Comparison of ENCODE assay signal across 8 cellular contexts in genomic region chr7:141701489-141702046, GRCh38. TPM values are rescaled to one million over a fixed set of nuclear protein-coding genes. Genes with fewer than 3 reads are reported as not detected.
DNase-seq lines count a peak whose midpoint lies in the region; ATAC-seq, FAIRE-seq and TF ChIP-seq lines count a peak whose summit lies in the region.

No MANE protein-coding gene starts in this region.

- DNase-seq in DND-41 = peak; percentile 82
- DNase-seq in HT-29 (ENCODE audit: low spot score) = peak; percentile 34
- DNase-seq in T-helper 9 cell = peak; percentile 69
- peak; percentile 13 to 71 (median 44) for DNase-seq in K562 (ENCODE audit: extremely low read depth in 1 of 4, low spot score in 3 of 4)
- DNase-seq in immature natural killer cell = peak; percentile 86 to 88 (median 88)
- peak; percentile 78 for DNase-seq in stimulated activated CD4-positive, alpha-beta T cell treated with anti-CD3 and anti-CD28 coated beads, Interleukin-15, amount 100 ng/mL, for 24 hours
- no peak for DNase-seq in NCI-H1694 (lab: John Stamatoyannopoulos, UW)

- intact Hi-C loops in K562 (cut with micrococcal nuclease) = no loop called here

- peak overlapping the region; percentile 42 for H3K27ac ChIP-seq in DND-41 (ENCODE audit: low read length)
- H3K27ac ChIP-seq in K562 (ENCODE audit: extremely low read depth, low read depth, low read length) = no peak overlapping the region

- H3K27me3 Mint-ChIP-seq in immature natural killer cell (ENCODE audit: low read depth in 3 of 3) = peaks cover 10 to 19% (median 11%) of the 10 kb centered on the region in 3 donors

- H3K9me3 ChIP-seq in DND-41 (ENCODE audit: insufficient read depth, low read length, severe bottlenecking) = no peaks in the 10 kb centered on the region
- H3K9me3 ChIP-seq in K562 (replicated peaks; ENCODE audit: control insufficient read depth, insufficient read depth, low read depth, low read length) = no peaks in the 10 kb centered on the region

- TF ChIP-seq POLR2A in K562 (conservative IDR thresholded peaks at IDR 0.05) = no peak

- in situ Hi-C loops in K562 (cut with MboI) = no loop called here

- H4K20me1 ChIP-seq in DND-41 (ENCODE audit: insufficient read depth, low read length) (peaks cover 24% of the 10 kb centered on the region), K562 (replicated peaks; ENCODE audit: control insufficient read depth, insufficient read depth, low read length) (no peaks in the 10 kb centered on the region; the same call in 1 of the 2 replicates)

- peak overlapping the region; percentile 80 to 92 (median 91) for H3K4me3 Mint-ChIP-seq in immature natural killer cell

- H2AFZ ChIP-seq in DND-41 (ENCODE audit: low read depth, low read length) = peak overlapping the region; percentile 65
- H2AFZ ChIP-seq in K562 (ENCODE audit: low read depth, low read length) = no peak overlapping the region; the same call in 1 of the 2 replicates

- under 1% methylated on average over 25 of the region's 59 CpGs for WGBS in K562 (ENCODE audit: insufficient coverage, low coverage, missing lambda C conversion rate)

- FAIRE-seq in K562 (lab: Jason Lieb, UNC) = no peak

- no TSS peak for BruUV-seq in K562 (replicated peaks; lab: Mats Ljungman, UMichigan)

- H3K27ac Mint-ChIP-seq in immature natural killer cell = peak overlapping the region; percentile 48 to 94 (median 92)

- H3K4me1 Mint-ChIP-seq in immature natural killer cell = peaks cover 44 to 52% of the 10 kb centered on the region in 2 donors

- H3K27me3 ChIP-seq in DND-41 (ENCODE audit: insufficient read depth, low read length, poor library complexity) (peaks cover 8% of the 10 kb centered on the region), K562 (ENCODE audit: control insufficient read depth in 2 of 2, insufficient read depth in 2 of 2, low read length in 2 of 2) (peaks cover 44 to 63% of the 10 kb centered on the region in 2 experiments)

- TF ChIP-seq RAD21 in K562 (CRISPR knock-in tag; conservative IDR thresholded peaks at IDR 0.05 in 1 of 2, IDR thresholded peaks at IDR 0.05 in 1 of 2) = no peak

- CTCF ChIA-PET in K562 (lab: Yijun Ruan, JAX; ENCODE audit: low intra/inter-chr PET ratio) = no interaction called here

- H3K9me3 Mint-ChIP-seq in immature natural killer cell = no peaks in the 10 kb centered on the region

- TF ChIP-seq CTCF in DND-41 (IDR thresholded peaks at IDR 0.05; ENCODE audit: borderline replicate concordance, extremely low read depth, low read length, poor library complexity, severe bottlenecking) = no peak
- TF ChIP-seq CTCF in K562 (IDR thresholded peaks at IDR 0.05 in 2 of 3, conservative IDR thresholded peaks at IDR 0.05 in 1 of 3; ENCODE audit: insufficient read depth in 2 of 3, low read depth in 1 of 3, low read length in 3 of 3) = no peak

- H3K4me2 ChIP-seq in DND-41 (ENCODE audit: insufficient read depth, low read length) (peak overlapping the region; percentile 86), K562 (ENCODE audit: insufficient read depth, low read length) (peak overlapping the region; percentile 10; the same call in 1 of the 2 replicates)

- POLR2A ChIA-PET in K562 (lab: Yijun Ruan, JAX) = interaction anchor here (0.5 to 1.4 kb wide), 4 partner anchors 17 to 657 kb away, joined by 3 to 5 read pairs (median 4); partner anchors contain the start of gene SSBP1

- H3K9ac ChIP-seq in DND-41 (ENCODE audit: low read depth, low read length) = peak overlapping the region; percentile 64
- H3K9ac ChIP-seq in K562 (ENCODE audit: insufficient read depth in 1 of 2, low read depth in 2 of 2, low read length in 2 of 2) = peak overlapping the region in 1 of 2 experiments; percentile 68; a peak in 1 of 4 replicates

- peak; percentile 96 for ATAC-seq in DND-41 (ENCODE audit: insufficient read depth, low read depth)
- peak; percentile 81 for ATAC-seq in GM21360 (IDR thresholded peaks at IDR 0.05; ENCODE audit: unreplicated experiment)
- ATAC-seq in K562 = peak; percentile 58

- H3K36me3 Mint-ChIP-seq in immature natural killer cell = no peaks in the 10 kb centered on the region

- no peak for TF ChIP-seq EP300 in K562 (IDR thresholded peaks at IDR 0.05; ENCODE audit: low read length)

- peaks cover 23% of the 10 kb centered on the region for H3K4me1 ChIP-seq in DND-41 (ENCODE audit: insufficient read depth, low read length)
- peaks cover 0 to 10% of the 10 kb centered on the region in 2 experiments; a peak in 2 of 5 replicates for H3K4me1 ChIP-seq in K562 (replicated peaks in 1 of 2; ENCODE audit: control insufficient read depth in 2 of 2, insufficient read depth in 2 of 2, low read length in 2 of 2)

- no peaks in the 10 kb centered on the region for H3K36me3 ChIP-seq in DND-41 (ENCODE audit: insufficient read depth, low read length)
- no peaks in the 10 kb centered on the region for H3K36me3 ChIP-seq in K562 (ENCODE audit: control insufficient read depth, insufficient read depth, low read length)

- no peaks in the 10 kb centered on the region for H3K9me1 ChIP-seq in K562 (ENCODE audit: control insufficient read depth, insufficient read depth, low read length)

- H3K4me3 ChIP-seq in DND-41 (ENCODE audit: low read depth in 1 of 2, low read length in 2 of 2) (peak overlapping the region; percentile 43 to 64; a peak in 3 of 4 replicates), K562 (peak overlapping the region; percentile 38)

- H3K79me2 ChIP-seq in DND-41 (ENCODE audit: insufficient read depth, low read length) (peaks cover 12% of the 10 kb centered on the region), K562 (ENCODE audit: control insufficient read depth, insufficient read depth, low read length) (no peaks in the 10 kb centered on the region)

TF ChIP-seq in K562, 482 proteins besides CTCF, POLR2A, EP300 and RAD21 (continues in another document):
- TF ChIP-seq EP400 (IDR thresholded peaks at IDR 0.05) = no peak

RNA-seq across cellular contexts. Expression of gene DENND11, which starts 0.4 kb away (rescaled TPM):
- 19.6 and 20.4 TPM in 2 replicates for total RNA-seq in HT-29 (2014; rRNA removed; shearing (Covaris generic))
- total RNA-seq in K562 (2011; cell fraction: chromatin; rRNA removed; ENCODE audit: low replicate concordance) = 0.83 and 0.88 TPM in 2 replicates
- 0.39 and 0.50 TPM in 2 replicates for total RNA-seq in K562 (2011; cell fraction: nucleolus; rRNA removed)
- 0.81 and 1.2 TPM in 2 replicates for total RNA-seq in K562 (2011; cell fraction: nucleoplasm; rRNA removed)
- 0.29 and 0.32 TPM in 2 replicates for total RNA-seq in K562 (2014; rRNA removed)
- total RNA-seq in K562 (2014; rRNA removed; fragmentation: Illumina TruSeq; extraction: Trizol) = 0.44 and 0.45 TPM in 2 replicates
- total RNA-seq in K562 (2015; rRNA removed; fragmentation: Illumina TruSeq; extraction: Trizol) = 0.22 and 0.23 TPM in 2 replicates
- total RNA-seq in K562 (2021) = 0.49 and 0.65 TPM in 2 replicates
- polyA plus RNA-seq in K562 (2011; rRNA removed) = 0.85 and 1.1 TPM in 2 replicates
- polyA plus RNA-seq in K562 (2011; cell fraction: cytosol; rRNA removed) = 0.48 and 0.58 TPM in 2 replicates
- 1.7 and 2.4 TPM in 2 replicates for polyA plus RNA-seq in K562 (2011; cell fraction: nucleus; rRNA removed)
- 0.30 and 0.48 TPM in 2 replicates for polyA plus RNA-seq in K562 (2012)
- 0.36 and 0.40 TPM in 2 replicates for polyA plus RNA-seq in K562 (2014; fragmentation: Illumina TruSeq; extraction: Trizol)
- under 1 TPM; 0.07 to 0.14 TPM for polyA plus RNA-seq in K562 (2014; fragmentation: Nextera tagmentation; extraction: Ambion mirVana)
- 0.32 and 0.41 TPM in 2 replicates for polyA plus RNA-seq in K562 (2014; rRNA removed)
- 1.2 and 1.6 TPM in 2 replicates for polyA minus RNA-seq in K562 (2011; rRNA and poly(A)+ RNA removed)
- polyA minus RNA-seq in K562 (2011; cell fraction: cytosol; rRNA and poly(A)+ RNA removed) = 0.57 and 0.91 TPM in 2 replicates
- polyA minus RNA-seq in K562 (2011; cell fraction: nucleus; rRNA and poly(A)+ RNA removed) = 0.94 and 1.1 TPM in 2 replicates
- 10 to 100 TPM in 1 of 3 donors, 1 to 10 TPM in 2; 2.2 to 13.0 (median 9.6) TPM for polyA plus RNA-seq in immature natural killer cell

RNA-seq across cellular contexts. Expression of gene WEE2, which starts 6.6 kb away (rescaled TPM):
- 0.03 TPM in 1 of 2 replicates, not detected in the other for total RNA-seq in HT-29 (2014; rRNA removed; shearing (Covaris generic))
- not detected in 2 replicates for total RNA-seq in K562 (2011; cell fraction: chromatin; rRNA removed; ENCODE audit: low replicate concordance)
- total RNA-seq in K562 (2011; cell fraction: nucleolus; rRNA removed) = not detected in 2 replicates
- total RNA-seq in K562 (2011; cell fraction: nucleoplasm; rRNA removed) = not detected in 2 replicates
- total RNA-seq in K562 (2014; rRNA removed) (not detected in 2 replicates), K562 (2014; rRNA removed; fragmentation: Illumina TruSeq; extraction: Trizol) (not detected in 2 replicates), K562 (2015; rRNA removed; fragmentation: Illumina TruSeq; extraction: Trizol) (not detected in 2 replicates), K562 (2021) (not detected in 2 replicates)
- polyA plus RNA-seq in K562 (2011; rRNA removed) (not detected in 2 replicates), K562 (2014; fragmentation: Illumina TruSeq; extraction: Trizol) (not detected in 2 replicates), K562 (2014; fragmentation: Nextera tagmentation; extraction: Ambion mirVana) (not detected), K562 (2014; rRNA removed) (not detected in 2 replicates), immature natural killer cell (not detected)
- not detected in 2 replicates for polyA plus RNA-seq in K562 (2011; cell fraction: cytosol; rRNA removed)
- polyA plus RNA-seq in K562 (2011; cell fraction: nucleus; rRNA removed) = not detected in 2 replicates
- polyA plus RNA-seq in K562 (2012) = not detected in 2 replicates
- polyA minus RNA-seq in K562 (2011; rRNA and poly(A)+ RNA removed) = not detected in 2 replicates
- polyA minus RNA-seq in K562 (2011; cell fraction: cytosol; rRNA and poly(A)+ RNA removed) = not detected in 2 replicates
- not detected in 2 replicates for polyA minus RNA-seq in K562 (2011; cell fraction: nucleus; rRNA and poly(A)+ RNA removed)

RNA-seq across cellular contexts. Expression of gene SSBP1, which starts 36.6 kb away (rescaled TPM):
- 194 and 242 TPM in 2 replicates for total RNA-seq in HT-29 (2014; rRNA removed; shearing (Covaris generic))
- 131 and 280 TPM in 2 replicates for total RNA-seq in K562 (2011; cell fraction: chromatin; rRNA removed; ENCODE audit: low replicate concordance)
- 78.7 and 79.2 TPM in 2 replicates for total RNA-seq in K562 (2011; cell fraction: nucleolus; rRNA removed)
- 170 and 268 TPM in 2 replicates for total RNA-seq in K562 (2011; cell fraction: nucleoplasm; rRNA removed)
- 536 and 718 TPM in 2 replicates for total RNA-seq in K562 (2014; rRNA removed)
- total RNA-seq in K562 (2014; rRNA removed; fragmentation: Illumina TruSeq; extraction: Trizol) = 835 and 917 TPM in 2 replicates
- total RNA-seq in K562 (2015; rRNA removed; fragmentation: Illumina TruSeq; extraction: Trizol) = 750 and 772 TPM in 2 replicates
- total RNA-seq in K562 (2021) = 404 and 407 TPM in 2 replicates
- 318 and 487 TPM in 2 replicates for polyA plus RNA-seq in K562 (2011; rRNA removed)
- 132 and 191 TPM in 2 replicates for polyA plus RNA-seq in K562 (2011; cell fraction: cytosol; rRNA removed)
- polyA plus RNA-seq in K562 (2011; cell fraction: nucleus; rRNA removed) = 94.0 and 167 TPM in 2 replicates
- polyA plus RNA-seq in K562 (2012) = 293 and 764 TPM in 2 replicates
- polyA plus RNA-seq in K562 (2014; fragmentation: Illumina TruSeq; extraction: Trizol) = 826 and 1,031 TPM in 2 replicates
- 1,000 to 10,000 TPM; 1,649 to 1,996 TPM for polyA plus RNA-seq in K562 (2014; fragmentation: Nextera tagmentation; extraction: Ambion mirVana)
- polyA plus RNA-seq in K562 (2014; rRNA removed) = 873 and 941 TPM in 2 replicates
- polyA minus RNA-seq in K562 (2011; rRNA and poly(A)+ RNA removed) = 351 and 368 TPM in 2 replicates
- polyA minus RNA-seq in K562 (2011; cell fraction: cytosol; rRNA and poly(A)+ RNA removed) = 94.6 and 112 TPM in 2 replicates
- polyA minus RNA-seq in K562 (2011; cell fraction: nucleus; rRNA and poly(A)+ RNA removed) = 116 and 207 TPM in 2 replicates
- 100 to 1,000 TPM; 268 to 349 (median 271) TPM for polyA plus RNA-seq in immature natural killer cell
